1 cellular context compared by ENCODE assay signal in the genomic region with DNA sequence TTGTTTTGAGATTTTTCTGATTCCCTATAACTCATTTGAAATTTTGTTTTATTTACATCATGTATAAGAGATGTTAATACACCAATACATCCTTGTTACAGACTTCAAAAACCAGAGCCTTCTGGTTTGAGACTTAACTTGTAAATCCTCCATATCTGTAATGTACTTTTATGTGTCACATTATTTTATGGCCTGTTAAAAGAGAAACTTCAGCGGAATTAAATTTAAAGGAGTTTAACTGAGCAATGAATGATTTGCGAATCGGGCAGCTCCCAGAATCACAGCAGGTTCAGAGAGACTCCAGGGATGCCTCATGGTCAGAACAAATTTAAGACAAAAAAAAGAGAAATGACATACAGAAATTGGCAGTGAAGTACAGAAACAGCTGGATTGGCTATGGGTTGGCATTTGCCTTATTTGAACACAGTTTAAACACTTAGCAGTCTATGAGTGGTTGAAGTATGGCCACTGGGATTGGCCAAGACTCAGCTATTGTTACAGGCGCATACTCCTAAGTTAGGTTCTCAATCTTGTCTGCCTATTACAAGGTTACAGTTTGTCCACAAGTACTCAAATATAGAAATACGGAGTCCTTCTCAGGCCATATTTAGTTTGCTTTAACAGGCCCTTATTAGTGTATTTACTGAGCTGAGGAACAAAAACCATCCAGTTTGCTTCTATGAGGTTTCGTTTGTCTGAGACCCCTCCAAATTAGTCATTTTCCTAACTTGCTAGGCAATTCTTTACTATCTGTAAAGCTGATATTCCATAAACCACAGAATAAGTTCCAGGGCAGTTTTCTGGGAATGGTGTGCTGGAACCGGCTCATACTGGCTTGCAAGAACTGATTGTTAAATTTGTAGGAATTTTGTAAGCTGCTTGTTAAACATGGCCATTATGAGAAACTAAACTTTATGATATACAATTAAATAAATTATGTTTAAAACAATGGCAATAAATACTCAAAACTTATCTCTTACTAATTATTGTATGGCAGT.
A peak's percentile ranks its signal among the peaks of the same experiment; 100 is the strongest.
TF ChIP-seq lines count a peak whose summit lies in the region.

No MANE protein-coding gene starts in this region.

TF ChIP-seq in HEK293, 187 proteins besides CTCF, POLR2A, EP300 and RAD21 (continued from another document):
- TF ChIP-seq EGR2 (tag by site-specific recombination; IDR thresholded peaks at IDR 0.05; ENCODE audit: low read depth) (no peak), ZNF544 (tag by site-specific recombination; IDR thresholded peaks at IDR 0.05) (no peak), ZNF335 (tag by site-specific recombination; conservative IDR thresholded peaks at IDR 0.05) (peak; percentile 17; the same call in 1 of the 2 replicates), HOXA7 (CRISPR knock-in tag; IDR thresholded peaks at IDR 0.05; ENCODE audit: borderline replicate concordance) (no peak), ZNF664 (tag by site-specific recombination; IDR thresholded peaks at IDR 0.05) (no peak), ZNF610 (tag by site-specific recombination; IDR thresholded peaks at IDR 0.05; ENCODE audit: borderline replicate concordance) (no peak), ZNF626 (tag by site-specific recombination; IDR thresholded peaks at IDR 0.05) (no peak), ZNF114 (tag by site-specific recombination; IDR thresholded peaks at IDR 0.05) (no peak), RBAK (tag by site-specific recombination; IDR thresholded peaks at IDR 0.05) (no peak), ZNF341 (tag by site-specific recombination; IDR thresholded peaks at IDR 0.05; ENCODE audit: low read depth) (no peak)
TF ChIP-seq in HEK293: peak in this region for 4.
